In genomic region chr4:66590488-66591215, GRCh38 we compare ENCODE assay signal across 16 cellular contexts.
"Had no signal": no experiment of that assay in that cellular context is flagged by ENCODE, and none has a peak within 500 bp of the region (broad histone marks: within the 10 kb centered on the region; RNA-seq: fewer than 3 reads in every experiment).

No MANE protein-coding gene starts in this region.

- H3K4me1 ChIP-seq: adrenal gland, esophagus squamous epithelium, stomach had no signal

- H3K27ac ChIP-seq: adrenal gland, brain microvascular endothelial cell, esophagus squamous epithelium, ovary, skin epidermis, stomach had no signal

- DNase-seq: activated B cell treated with CpG ODN at 0.5 μM for 24 hours; activated CD4-positive, alpha-beta T cell treated with anti-CD3 and anti-CD28 coated beads, Interleukin-2, amount 10 ng/mL, durations not matched to agents 24 days and 14 days; activated naive CD4-positive, alpha-beta T cell treated with anti-CD3 and anti-CD28 coated beads, Interleukin-2, amount 10 ng/mL, durations not matched to agents 7 days and 5 days; activated T-cell treated with anti-CD3 and anti-CD28 coated beads for 4 hours; adrenal gland; brain microvascular endothelial cell; esophagus squamous epithelium; hippocampal formation; kidney glomerular epithelial cell; mesendoderm; ovary; stimulated activated CD4-positive, alpha-beta T cell treated with anti-CD3 and anti-CD28 coated beads, Interleukin-4, amount 100 ng/mL, for 4 hours; stomach; T-helper 17 cell had no signal

- H3K27me3 ChIP-seq: adrenal gland, brain microvascular endothelial cell, esophagus squamous epithelium, ovary, stomach had no signal

- ATAC-seq: activated T-helper 17 cell treated with anti-CD3 and anti-CD28 coated beads, Interleukin-2, amount 50 U/mL, for 72 hours; T-helper 17 cell had no signal

- H3K4me3 ChIP-seq: adrenal gland, esophagus squamous epithelium, ovary, skin epidermis, stomach had no signal
